In the genomic region with DNA sequence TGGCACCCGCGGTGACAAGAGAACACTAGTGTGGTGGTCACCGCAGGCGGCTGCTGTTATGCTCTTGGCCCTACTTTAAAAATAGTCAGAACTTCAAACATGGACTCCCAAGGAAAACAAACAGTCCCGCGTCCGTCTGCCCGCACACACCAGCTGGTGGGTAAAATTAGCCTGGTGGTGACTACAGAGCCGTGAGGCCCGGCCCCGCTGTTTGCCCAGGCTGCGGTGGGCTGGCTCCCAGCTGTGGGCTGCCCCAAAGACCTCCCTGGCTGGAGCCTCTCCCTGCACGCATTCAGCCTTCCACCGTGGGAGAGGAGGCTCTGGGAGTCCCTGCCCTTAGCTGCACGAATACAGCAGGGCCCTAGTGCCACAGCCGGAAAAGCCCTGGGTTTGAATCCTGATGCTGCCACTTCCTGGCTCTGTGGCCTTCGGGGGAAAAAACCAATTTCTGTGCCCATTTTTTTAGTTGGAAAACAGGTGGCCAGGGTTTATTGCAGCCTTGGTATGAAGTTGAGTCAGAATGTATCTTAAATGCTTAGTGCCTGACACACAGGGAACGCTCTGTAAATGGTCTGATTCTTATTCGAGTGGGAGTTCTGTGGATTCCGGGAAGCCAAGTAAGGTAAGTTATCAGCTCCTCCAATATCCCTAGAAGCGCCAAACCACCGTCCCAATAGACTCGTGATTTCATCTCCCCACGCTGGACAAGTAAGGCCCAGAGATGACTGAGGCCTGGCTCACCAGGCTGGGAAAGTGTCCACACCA, we compare ENCODE assay signal across 20 cellular contexts. TPM values are rescaled to one million over a fixed set of nuclear protein-coding genes. Genes with fewer than 3 reads are reported as not detected.
DNase-seq lines count a peak whose midpoint lies in the region; ATAC-seq and TF ChIP-seq lines count a peak whose summit lies in the region.
"Had no signal": no experiment of that assay in that cellular context is flagged by ENCODE, and none has a peak within 500 bp of the region (broad histone marks: within the 10 kb centered on the region; RNA-seq: fewer than 3 reads in every experiment).

No MANE protein-coding gene starts in this region.

- TF ChIP-seq CTCF in astrocyte of the spinal cord (IDR thresholded peaks at IDR 0.05; ENCODE audit: low read depth, low read length) (no peak), mucosa of descending colon (IDR thresholded peaks at IDR 0.05) (no peak)

- peak overlapping the region; percentile 18; the same call in 1 of the 2 replicates for H3K27ac ChIP-seq in BLaER1
- H3K27ac ChIP-seq: body of pancreas, vagina had no signal

- peaks cover 13% of the 10 kb centered on the region; the same call in 1 of the 2 replicates for H4K20me1 ChIP-seq in BLaER1

- no peaks in the 10 kb centered on the region for H3K27me3 ChIP-seq in BLaER1
- H3K27me3 ChIP-seq: body of pancreas, vagina had no signal

- no peak overlapping the region for H3K4me3 ChIP-seq in BLaER1
- no peak overlapping the region for H3K4me3 ChIP-seq in astrocyte of the spinal cord (ENCODE audit: low read depth, low read length)
- H3K4me3 ChIP-seq in mucosa of descending colon, result no peak overlapping the region
- H3K4me3 ChIP-seq: body of pancreas, vagina had no signal

- H3K4me2 ChIP-seq in BLaER1, result peak overlapping the region; percentile 80

- no peaks in the 10 kb centered on the region for H3K36me3 Mint-ChIP-seq in activated naive CD4-positive, alpha-beta T cell treated with anti-CD3 and anti-CD28 coated beads, Interleukin-2, amount 50 U/mL, for 72 hours
- H3K36me3 Mint-ChIP-seq: CD4-positive, alpha-beta memory T cell; naive thymus-derived CD4-positive, alpha-beta T cell; stimulated activated naive B cell treated with anti-CD40 and anti-IgM and Interleukin-4, amounts not matched to agents 10 μg/mL and 1 μg/mL and 100 μg/mL, for 72 hours had no signal

- no peak overlapping the region for H3K27ac Mint-ChIP-seq in activated naive CD4-positive, alpha-beta T cell treated with anti-CD3 and anti-CD28 coated beads, Interleukin-2, amount 50 U/mL, for 72 hours
- H3K27ac Mint-ChIP-seq: activated CD8-positive, alpha-beta T cell treated with anti-CD3 and anti-CD28 coated beads for 36 hours; activated T-helper 17 cell treated with anti-CD3 and anti-CD28 coated beads, Interleukin-2, amount 50 U/mL, for 72 hours; CD4-positive, alpha-beta memory T cell; naive thymus-derived CD4-positive, alpha-beta T cell; stimulated activated naive B cell treated with anti-CD40 and anti-IgM and Interleukin-4, amounts not matched to agents 10 μg/mL and 1 μg/mL and 100 μg/mL, for 72 hours had no signal

- in situ Hi-C loops in astrocyte of the spinal cord (cut with HindIII; ENCODE audit: low sequenced_read_pairs), result no loop called here

- H3K4me1 ChIP-seq in BLaER1 (peaks cover 59% of the 10 kb centered on the region), mucosa of descending colon (ENCODE audit: low read depth) (no peaks in the 10 kb centered on the region)
- H3K4me1 ChIP-seq: body of pancreas, vagina had no signal

- intact Hi-C loops in mucosa of descending colon (cut with DNase I, micrococcal nuclease), result no loop called here

- ATAC-seq in mucosa of descending colon (no peak), HG02571 (IDR thresholded peaks at IDR 0.05; ENCODE audit: unreplicated experiment) (no peak)
- ATAC-seq in activated naive CD4-positive, alpha-beta T cell treated with anti-CD3 and anti-CD28 coated beads, Interleukin-2, amount 50 U/mL, for 72 hours, result no peak
- ATAC-seq: activated CD8-positive, alpha-beta T cell treated with anti-CD3 and anti-CD28 coated beads for 36 hours; activated T-helper 17 cell treated with anti-CD3 and anti-CD28 coated beads, Interleukin-2, amount 50 U/mL, for 72 hours; body of pancreas; naive thymus-derived CD4-positive, alpha-beta T cell; sciatic nerve; stimulated activated naive B cell treated with anti-CD40 and anti-IgM and Interleukin-4, amounts not matched to agents 10 μg/mL and 1 μg/mL and 100 μg/mL, for 72 hours had no signal

- DNase-seq in HS-27A (ENCODE audit: low read depth) (peak; percentile 43), astrocyte of the spinal cord (ENCODE audit: low read depth, low spot score) (peak; percentile 78), myocyte (ENCODE audit: low read depth) (peak; percentile 98), mucosa of descending colon (no peak), NCI-H187 (lab: John Stamatoyannopoulos, UW) (no peak)
- no peak for DNase-seq in activated naive CD4-positive, alpha-beta T cell treated with anti-CD3 and anti-CD28 coated beads, Interleukin-2, amount 50 U/mL, for 72 hours (ENCODE audit: low spot score in 2 of 2)
- DNase-seq: activated CD8-positive, alpha-beta T cell treated with anti-CD3 and anti-CD28 coated beads for 36 hours; body of pancreas; CD4-positive, alpha-beta memory T cell; glutamatergic neuron; naive thymus-derived CD4-positive, alpha-beta T cell; NCI-H2107; SHP77; stimulated activated naive B cell treated with anti-CD40 and anti-IgM and Interleukin-4, amounts not matched to agents 10 μg/mL and 1 μg/mL and 100 μg/mL, for 72 hours had no signal

- H3K36me3 ChIP-seq in BLaER1, result no peaks in the 10 kb centered on the region
- H3K36me3 ChIP-seq in mucosa of descending colon (ENCODE audit: low read depth), result no peaks in the 10 kb centered on the region
- H3K36me3 ChIP-seq: vagina had no signal

- H3K9me3 Mint-ChIP-seq in activated naive CD4-positive, alpha-beta T cell treated with anti-CD3 and anti-CD28 coated beads, Interleukin-2, amount 50 U/mL, for 72 hours, result no peaks in the 10 kb centered on the region
- H3K9me3 Mint-ChIP-seq: activated CD8-positive, alpha-beta T cell treated with anti-CD3 and anti-CD28 coated beads for 36 hours; activated T-helper 17 cell treated with anti-CD3 and anti-CD28 coated beads, Interleukin-2, amount 50 U/mL, for 72 hours; CD4-positive, alpha-beta memory T cell; naive thymus-derived CD4-positive, alpha-beta T cell; stimulated activated naive B cell treated with anti-CD40 and anti-IgM and Interleukin-4, amounts not matched to agents 10 μg/mL and 1 μg/mL and 100 μg/mL, for 72 hours had no signal

- H3K9me3 ChIP-seq in BLaER1 (no peaks in the 10 kb centered on the region), mucosa of descending colon (no peaks in the 10 kb centered on the region)
- H3K9me3 ChIP-seq: body of pancreas, vagina had no signal

- peak overlapping the region; percentile 51; the same call in 1 of the 2 replicates for H3K9ac ChIP-seq in BLaER1

RNA-seq across cellular contexts. Expression of a gene that starts 58.2 kb away (rescaled TPM):
- 14.9 and 15.1 TPM in 2 replicates for total RNA-seq in myocyte
- 21.3 TPM for polyA plus RNA-seq in myocyte (2012)
- total RNA-seq in mucosa of descending colon, result 1 to 10 TPM in 1 of 3 donors, under 1 TPM in 2; 0.82 to 2.7 (median 0.90) TPM
- total RNA-seq in activated naive CD4-positive, alpha-beta T cell treated with anti-CD3 and anti-CD28 coated beads, Interleukin-2, amount 50 U/mL, for 72 hours, result not detected
- total RNA-seq: activated CD8-positive, alpha-beta T cell treated with anti-CD3 and anti-CD28 coated beads for 36 hours; activated T-helper 17 cell treated with anti-CD3 and anti-CD28 coated beads, Interleukin-2, amount 50 U/mL, for 72 hours; CD4-positive, alpha-beta memory T cell; H4; naive thymus-derived CD4-positive, alpha-beta T cell had no signal
- polyA plus RNA-seq: CD4-positive, alpha-beta memory T cell; naive thymus-derived CD4-positive, alpha-beta T cell had no signal

Comparison
In these comparisons a context has a peak if more than half of its experiments do, and no peak if none do; other contexts are left out.
1. DNase-seq: peak in HS-27A (single experiment), astrocyte of the spinal cord (single experiment) and myocyte (single experiment); none in mucosa of descending colon (0 of 3), activated naive CD4-positive, alpha-beta T cell treated with anti-CD3 and anti-CD28 coated beads, Interleukin-2, amount 50 U/mL, for 72 hours (0 of 2) and NCI-H187 (0 of 2).